ENCODE assay signal across 9 cellular contexts in the genomic region with DNA sequence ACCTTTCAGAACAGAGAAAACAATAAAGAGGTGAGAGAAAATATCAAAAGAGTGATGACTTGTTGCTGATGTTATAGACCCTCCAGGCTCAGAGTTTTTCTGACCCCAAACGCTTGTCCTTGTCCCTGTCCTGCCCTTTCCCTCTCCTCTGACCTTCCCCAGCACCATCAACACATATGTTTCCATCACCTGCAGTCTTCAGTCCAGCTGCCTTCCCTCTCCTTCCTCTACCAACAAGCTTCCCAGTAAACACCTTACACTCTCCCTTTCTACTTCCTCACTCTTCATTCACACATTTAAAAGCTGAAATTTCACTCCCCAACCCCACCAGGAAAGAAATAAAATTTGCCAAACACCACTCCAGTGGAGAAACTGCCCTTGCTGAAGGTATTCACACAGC.
"Had no signal": no experiment of that assay in that cellular context is flagged by ENCODE, and none has a peak within 500 bp of the region (broad histone marks: within the 10 kb centered on the region; RNA-seq: fewer than 3 reads in every experiment).

No MANE protein-coding gene starts in this region.

- DNase-seq: GM23248, GOT3, H7, H9, HCEC 1CT, HFFc6 had no signal

- FAIRE-seq: H54 had no signal

- H3K9me3 Mint-ChIP-seq: GM23338, H9, HFFc6 had no signal

- ATAC-seq: GM23338, HCT116 had no signal

- H3K27ac ChIP-seq: GM23248 had no signal

- H2AFZ ChIP-seq: GM23248, GM23338 had no signal

- H3K4me3 Mint-ChIP-seq: GM23338, H9, HFFc6 had no signal

- H3K4me3 ChIP-seq: GM23248, GM23338 had no signal

- H3K9ac ChIP-seq: GM23248 had no signal

- H3K27ac Mint-ChIP-seq: GM23338, H9, HFFc6 had no signal

- H3K4me2 ChIP-seq: GM23338 had no signal
